1 cellular context compared by ENCODE assay signal in the genomic region with DNA sequence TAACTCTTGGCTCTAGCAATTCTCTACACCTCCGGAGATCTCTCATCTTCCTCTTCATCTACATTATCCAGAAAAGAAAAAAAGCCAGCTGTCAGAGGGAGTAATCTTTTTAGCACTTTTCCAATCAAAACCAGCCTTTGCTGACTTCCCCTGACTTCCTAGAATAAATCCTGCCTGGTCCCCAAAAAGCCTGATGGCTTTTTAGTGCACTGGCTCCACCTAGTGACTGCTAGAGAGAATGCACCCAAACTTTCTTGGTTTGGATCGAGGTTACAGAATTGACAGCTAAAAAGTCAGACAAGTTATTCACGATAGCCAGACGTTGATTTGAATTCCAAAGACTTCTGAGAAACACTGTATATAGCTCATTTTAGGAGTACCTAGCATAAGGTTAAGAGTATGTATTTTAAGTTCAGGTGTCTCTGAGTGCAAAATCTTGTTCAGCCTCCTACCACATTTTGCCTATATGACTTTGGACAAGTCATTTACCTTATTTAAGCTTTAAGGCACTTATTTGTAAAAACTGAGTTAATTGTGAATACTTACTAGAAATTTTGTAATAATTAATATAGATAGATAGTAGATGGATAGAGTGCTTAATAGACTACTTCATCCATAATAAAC.
TF ChIP-seq lines count a peak whose summit lies in the region.

No MANE protein-coding gene starts in this region.

TF ChIP-seq in GM12878, 131 proteins besides CTCF, POLR2A, EP300 and RAD21 (continued from another document):
- TF ChIP-seq JUNB (IDR thresholded peaks at IDR 0.05) (no peak), RELA (IDR thresholded peaks at IDR 0.05; ENCODE audit: borderline replicate concordance, partially characterized antibody) (no peak)
- TF ChIP-seq, protein P1, sequence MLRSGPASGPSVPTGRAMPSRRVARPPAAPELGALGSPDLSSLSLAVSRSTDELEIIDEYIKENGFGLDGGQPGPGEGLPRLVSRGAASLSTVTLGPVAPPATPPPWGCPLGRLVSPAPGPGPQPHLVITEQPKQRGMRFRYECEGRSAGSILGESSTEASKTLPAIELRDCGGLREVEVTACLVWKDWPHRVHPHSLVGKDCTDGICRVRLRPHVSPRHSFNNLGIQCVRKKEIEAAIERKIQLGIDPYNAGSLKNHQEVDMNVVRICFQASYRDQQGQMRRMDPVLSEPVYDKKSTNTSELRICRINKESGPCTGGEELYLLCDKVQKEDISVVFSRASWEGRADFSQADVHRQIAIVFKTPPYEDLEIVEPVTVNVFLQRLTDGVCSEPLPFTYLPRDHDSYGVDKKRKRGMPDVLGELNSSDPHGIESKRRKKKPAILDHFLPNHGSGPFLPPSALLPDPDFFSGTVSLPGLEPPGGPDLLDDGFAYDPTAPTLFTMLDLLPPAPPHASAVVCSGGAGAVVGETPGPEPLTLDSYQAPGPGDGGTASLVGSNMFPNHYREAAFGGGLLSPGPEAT (IDR thresholded peaks at IDR 0.05; ENCODE audit: low read depth), result no peak
- TF ChIP-seq, protein P2, sequence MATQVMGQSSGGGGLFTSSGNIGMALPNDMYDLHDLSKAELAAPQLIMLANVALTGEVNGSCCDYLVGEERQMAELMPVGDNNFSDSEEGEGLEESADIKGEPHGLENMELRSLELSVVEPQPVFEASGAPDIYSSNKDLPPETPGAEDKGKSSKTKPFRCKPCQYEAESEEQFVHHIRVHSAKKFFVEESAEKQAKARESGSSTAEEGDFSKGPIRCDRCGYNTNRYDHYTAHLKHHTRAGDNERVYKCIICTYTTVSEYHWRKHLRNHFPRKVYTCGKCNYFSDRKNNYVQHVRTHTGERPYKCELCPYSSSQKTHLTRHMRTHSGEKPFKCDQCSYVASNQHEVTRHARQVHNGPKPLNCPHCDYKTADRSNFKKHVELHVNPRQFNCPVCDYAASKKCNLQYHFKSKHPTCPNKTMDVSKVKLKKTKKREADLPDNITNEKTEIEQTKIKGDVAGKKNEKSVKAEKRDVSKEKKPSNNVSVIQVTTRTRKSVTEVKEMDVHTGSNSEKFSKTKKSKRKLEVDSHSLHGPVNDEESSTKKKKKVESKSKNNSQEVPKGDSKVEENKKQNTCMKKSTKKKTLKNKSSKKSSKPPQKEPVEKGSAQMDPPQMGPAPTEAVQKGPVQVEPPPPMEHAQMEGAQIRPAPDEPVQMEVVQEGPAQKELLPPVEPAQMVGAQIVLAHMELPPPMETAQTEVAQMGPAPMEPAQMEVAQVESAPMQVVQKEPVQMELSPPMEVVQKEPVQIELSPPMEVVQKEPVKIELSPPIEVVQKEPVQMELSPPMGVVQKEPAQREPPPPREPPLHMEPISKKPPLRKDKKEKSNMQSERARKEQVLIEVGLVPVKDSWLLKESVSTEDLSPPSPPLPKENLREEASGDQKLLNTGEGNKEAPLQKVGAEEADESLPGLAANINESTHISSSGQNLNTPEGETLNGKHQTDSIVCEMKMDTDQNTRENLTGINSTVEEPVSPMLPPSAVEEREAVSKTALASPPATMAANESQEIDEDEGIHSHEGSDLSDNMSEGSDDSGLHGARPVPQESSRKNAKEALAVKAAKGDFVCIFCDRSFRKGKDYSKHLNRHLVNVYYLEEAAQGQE (IDR thresholded peaks at IDR 0.05; ENCODE audit: low read depth, low read length), result no peak
